4 cellular contexts compared by ENCODE assay signal in genomic region chr7:124037902-124038301, GRCh38. TPM values are rescaled to one million over a fixed set of nuclear protein-coding genes. Genes with fewer than 3 reads are reported as not detected.
"Had no signal": no experiment of that assay in that cellular context is flagged by ENCODE, and none has a peak within 500 bp of the region (broad histone marks: within the 10 kb centered on the region; RNA-seq: fewer than 3 reads in every experiment).

No MANE protein-coding gene starts in this region.

RNA-seq across cellular contexts. Expression of gene TMEM229A, which starts 5.0 kb away (rescaled TPM):
- total RNA-seq: LHCN-M2, M059J, MCF 10A, NCI-H460 had no signal
